Comparison of ENCODE assay signal across 1 cellular context in the genomic region with DNA sequence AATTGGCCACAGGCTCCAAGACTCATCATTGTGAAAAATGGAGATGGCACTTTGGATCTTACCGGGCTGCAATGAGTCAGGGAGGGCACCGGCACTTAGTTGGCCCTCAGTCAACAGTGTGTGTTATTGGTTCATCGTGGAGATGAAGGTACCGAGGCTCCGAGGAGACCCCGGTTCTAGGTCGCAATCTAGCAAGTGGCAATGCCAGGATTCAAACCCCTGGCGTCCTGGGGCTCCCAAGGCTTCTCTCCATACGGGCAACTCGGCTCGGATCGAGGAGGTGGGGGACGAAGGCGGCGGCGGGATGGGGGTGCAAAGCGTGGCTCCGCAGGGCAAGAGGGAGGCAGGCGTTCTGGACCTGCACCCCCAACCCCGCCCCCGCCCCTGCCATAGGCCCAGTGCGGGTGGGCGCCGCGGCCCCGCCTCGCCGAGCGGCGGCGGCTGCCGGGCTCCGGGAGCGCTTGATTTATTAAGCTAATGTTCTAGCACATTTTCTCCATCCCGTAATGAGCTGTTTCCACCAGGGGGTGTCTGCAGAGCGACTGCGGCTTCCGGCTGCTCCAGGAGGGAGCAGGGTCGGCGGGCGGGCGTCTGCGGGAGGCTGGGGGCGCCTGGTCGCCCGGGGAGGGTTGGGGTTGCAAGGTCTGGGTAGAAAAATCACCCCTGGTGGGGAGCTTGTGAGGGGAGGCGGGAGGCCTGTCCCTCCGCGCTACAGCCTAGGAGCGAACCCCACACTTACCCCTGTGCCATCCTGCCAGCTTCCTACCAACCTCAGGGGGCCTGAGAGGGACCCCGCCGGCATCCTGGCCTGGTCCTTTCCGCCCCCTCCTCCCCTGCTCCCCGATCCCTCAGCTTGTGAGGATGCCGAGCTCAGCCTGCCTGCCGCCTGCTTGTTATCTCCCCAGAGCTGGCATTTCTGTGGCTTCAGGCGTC.
TF ChIP-seq lines count a peak whose summit lies in the region.

No MANE protein-coding gene starts in this region.

TF ChIP-seq in WTC11, 78 proteins besides CTCF, POLR2A, EP300 and RAD21 (continued from another document):
- TF ChIP-seq ZNF138 (CRISPR knock-in tag; conservative IDR thresholded peaks at IDR 0.05): no peak
- no peak for TF ChIP-seq RORB (CRISPR knock-in tag; IDR thresholded peaks at IDR 0.05)
- no peak for TF ChIP-seq FOXP1 (CRISPR knock-in tag; IDR thresholded peaks at IDR 0.05; ENCODE audit: borderline replicate concordance)
- no peak for TF ChIP-seq FOXJ3 (CRISPR knock-in tag; IDR thresholded peaks at IDR 0.05; ENCODE audit: borderline replicate concordance)
- no peak for TF ChIP-seq TEAD4 (CRISPR knock-in tag; IDR thresholded peaks at IDR 0.05)
- no peak for TF ChIP-seq CREB1 (CRISPR knock-in tag; IDR thresholded peaks at IDR 0.05)
- TF ChIP-seq SMAD3 (CRISPR knock-in tag; IDR thresholded peaks at IDR 0.05; ENCODE audit: borderline replicate concordance): no peak
- TF ChIP-seq ZNF512 (CRISPR knock-in tag; IDR thresholded peaks at IDR 0.05; ENCODE audit: borderline replicate concordance): no peak
- no peak for TF ChIP-seq ATF1 (CRISPR knock-in tag; IDR thresholded peaks at IDR 0.05)
- TF ChIP-seq ESRRA (CRISPR knock-in tag; IDR thresholded peaks at IDR 0.05; ENCODE audit: borderline replicate concordance): no peak
- TF ChIP-seq CREM (CRISPR knock-in tag; IDR thresholded peaks at IDR 0.05): no peak
- TF ChIP-seq ZNF317 (CRISPR knock-in tag; IDR thresholded peaks at IDR 0.05; ENCODE audit: borderline replicate concordance, low read depth): no peak
- no peak for TF ChIP-seq PRRX2 (CRISPR knock-in tag; IDR thresholded peaks at IDR 0.05)
- TF ChIP-seq, protein P1, sequence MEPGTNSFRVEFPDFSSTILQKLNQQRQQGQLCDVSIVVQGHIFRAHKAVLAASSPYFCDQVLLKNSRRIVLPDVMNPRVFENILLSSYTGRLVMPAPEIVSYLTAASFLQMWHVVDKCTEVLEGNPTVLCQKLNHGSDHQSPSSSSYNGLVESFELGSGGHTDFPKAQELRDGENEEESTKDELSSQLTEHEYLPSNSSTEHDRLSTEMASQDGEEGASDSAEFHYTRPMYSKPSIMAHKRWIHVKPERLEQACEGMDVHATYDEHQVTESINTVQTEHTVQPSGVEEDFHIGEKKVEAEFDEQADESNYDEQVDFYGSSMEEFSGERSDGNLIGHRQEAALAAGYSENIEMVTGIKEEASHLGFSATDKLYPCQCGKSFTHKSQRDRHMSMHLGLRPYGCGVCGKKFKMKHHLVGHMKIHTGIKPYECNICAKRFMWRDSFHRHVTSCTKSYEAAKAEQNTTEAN (CRISPR knock-in tag; IDR thresholded peaks at IDR 0.05): 0 out of 2 replicates have a peak, but pooled peaks have one; percentile 58
- no peak for TF ChIP-seq NR3C1 (CRISPR knock-in tag; conservative IDR thresholded peaks at IDR 0.05; ENCODE audit: low read depth)
- TF ChIP-seq FOXP4 (CRISPR knock-in tag; IDR thresholded peaks at IDR 0.05): no peak
- TF ChIP-seq TP53 (CRISPR knock-in tag; IDR thresholded peaks at IDR 0.05): no peak
- no peak for TF ChIP-seq ZNF121 (CRISPR knock-in tag; IDR thresholded peaks at IDR 0.05)
- TF ChIP-seq ZNF423 (CRISPR knock-in tag; IDR thresholded peaks at IDR 0.05): peak; percentile 49; the same call in 1 of the 2 replicates
